9 cellular contexts compared by ENCODE assay signal in the genomic region with DNA sequence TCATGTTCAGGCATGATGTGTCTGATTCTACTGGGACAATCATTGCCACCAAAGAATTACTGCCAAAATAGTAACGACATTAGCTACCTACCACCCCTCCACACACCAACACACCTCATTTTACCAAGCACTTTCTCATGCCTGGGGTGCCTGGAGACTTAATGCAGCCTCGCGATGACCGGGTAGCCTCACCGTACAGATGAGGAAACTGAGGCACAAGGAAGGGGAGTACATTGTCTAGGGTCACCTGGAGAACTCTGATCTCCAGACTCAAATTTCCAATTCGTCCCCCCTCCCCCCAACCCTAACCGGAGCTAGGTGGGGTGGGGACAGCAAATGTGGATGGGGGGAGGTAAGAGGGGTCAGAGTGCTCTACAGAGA. TPM values are rescaled to one million over a fixed set of nuclear protein-coding genes. Genes with fewer than 3 reads are reported as not detected.
A peak's percentile ranks its signal among the peaks of the same experiment; 100 is the strongest.
DNase-seq lines count a peak whose midpoint lies in the region; ATAC-seq and TF ChIP-seq lines count a peak whose summit lies in the region.
"Had no signal": no experiment of that assay in that cellular context is flagged by ENCODE, and none has a peak within 500 bp of the region (broad histone marks: within the 10 kb centered on the region; RNA-seq: fewer than 3 reads in every experiment).

No MANE protein-coding gene starts in this region.

- peak; percentile 58 for TF ChIP-seq CTCF in CD14-positive monocyte (IDR thresholded peaks at IDR 0.05)

- DNase-seq in CD14-positive monocyte (ENCODE audit: low spot score) (no peak), GDM1 (lab: John Stamatoyannopoulos, UW) (no peak), amygdala (lab: John Stamatoyannopoulos, UW) (no peak), SHP77 (lab: John Stamatoyannopoulos, UW) (no peak)

- intact Hi-C loops in CD14-positive monocyte (cut with micrococcal nuclease): loop anchor here (2.0 to 10.0 kb wide), 3 partner anchors 69 to 187 kb away; a partner anchor contains a TSS

- peak overlapping the region; percentile 85 for H3K4me3 ChIP-seq in iPS-15b (ENCODE audit: low read depth, low read length)

- no peaks in the 10 kb centered on the region for H3K36me3 ChIP-seq in iPS-15b (ENCODE audit: control insufficient read depth, insufficient read depth, low read length)
- H3K36me3 ChIP-seq: vagina had no signal

- H3K9ac ChIP-seq in iPS-15b (ENCODE audit: low read depth, low read length): no peak overlapping the region

- ATAC-seq in GM21423 (IDR thresholded peaks at IDR 0.05; ENCODE audit: unreplicated experiment): peak; percentile 16
- ATAC-seq in GM19452 (IDR thresholded peaks at IDR 0.05; ENCODE audit: unreplicated experiment): no peak

- H3K9me3 Mint-ChIP-seq in CD14-positive monocyte (peaks cover 0 to 28% (median 7%) of the 10 kb centered on the region in 7 donors), IgD-negative memory B cell (no peaks in the 10 kb centered on the region)

- peaks cover 10% of the 10 kb centered on the region for H3K4me1 ChIP-seq in iPS-15b (ENCODE audit: control insufficient read depth, insufficient read depth, low read length)

- H3K27me3 ChIP-seq in iPS-15b (ENCODE audit: control insufficient read depth, insufficient read depth, low read length): peaks cover 35% of the 10 kb centered on the region
- H3K27me3 ChIP-seq: vagina had no signal

- H3K36me3 Mint-ChIP-seq in CD14-positive monocyte (peaks cover 0 to 14% of the 10 kb centered on the region in 2 donors), IgD-negative memory B cell (no peaks in the 10 kb centered on the region)

- H3K4me1 Mint-ChIP-seq in CD14-positive monocyte (peaks cover 35% of the 10 kb centered on the region), IgD-negative memory B cell (peaks cover 14 to 16% (median 16%) of the 10 kb centered on the region in 3 donors)

- H3K4me3 Mint-ChIP-seq in CD14-positive monocyte: peak overlapping the region; percentile 51 to 83
- H3K4me3 Mint-ChIP-seq in IgD-negative memory B cell: peak overlapping the region; percentile 59 to 88 (median 83)

- no peaks in the 10 kb centered on the region for H3K9me3 ChIP-seq in iPS-15b (ENCODE audit: control insufficient read depth, insufficient read depth, low read length)
- H3K9me3 ChIP-seq: vagina had no signal

- H3K27me3 Mint-ChIP-seq in CD14-positive monocyte (ENCODE audit: low read depth in 3 of 3) (peaks cover 39 to 53% (median 47%) of the 10 kb centered on the region in 3 donors), IgD-negative memory B cell (peaks cover 31% of the 10 kb centered on the region)

- H3K27ac Mint-ChIP-seq in CD14-positive monocyte (peak overlapping the region in 2 of 7 donors; percentile 19 to 30), IgD-negative memory B cell (peak overlapping the region in 2 of 3 donors; percentile 25 to 66)

RNA-seq across cellular contexts. Expression of a gene that starts 2.7 kb away (rescaled TPM):
- polyA plus RNA-seq in CD14-positive monocyte (under 1 TPM; 0.40 to 0.53 TPM), IgD-negative memory B cell (0.14 TPM)

RNA-seq across cellular contexts. Expression of a gene that starts 30.7 kb away (rescaled TPM):
- polyA plus RNA-seq in CD14-positive monocyte (100 to 1,000 TPM; 109 to 116 TPM), IgD-negative memory B cell (15.8 TPM)

RNA-seq across cellular contexts. Expression of a gene that starts 57.9 kb away (rescaled TPM):
- polyA plus RNA-seq in CD14-positive monocyte (1 to 10 TPM; 5.4 to 5.8 TPM), IgD-negative memory B cell (7.2 TPM)
